Comparison of ENCODE assay signal across 1 cellular context in the genomic region with DNA sequence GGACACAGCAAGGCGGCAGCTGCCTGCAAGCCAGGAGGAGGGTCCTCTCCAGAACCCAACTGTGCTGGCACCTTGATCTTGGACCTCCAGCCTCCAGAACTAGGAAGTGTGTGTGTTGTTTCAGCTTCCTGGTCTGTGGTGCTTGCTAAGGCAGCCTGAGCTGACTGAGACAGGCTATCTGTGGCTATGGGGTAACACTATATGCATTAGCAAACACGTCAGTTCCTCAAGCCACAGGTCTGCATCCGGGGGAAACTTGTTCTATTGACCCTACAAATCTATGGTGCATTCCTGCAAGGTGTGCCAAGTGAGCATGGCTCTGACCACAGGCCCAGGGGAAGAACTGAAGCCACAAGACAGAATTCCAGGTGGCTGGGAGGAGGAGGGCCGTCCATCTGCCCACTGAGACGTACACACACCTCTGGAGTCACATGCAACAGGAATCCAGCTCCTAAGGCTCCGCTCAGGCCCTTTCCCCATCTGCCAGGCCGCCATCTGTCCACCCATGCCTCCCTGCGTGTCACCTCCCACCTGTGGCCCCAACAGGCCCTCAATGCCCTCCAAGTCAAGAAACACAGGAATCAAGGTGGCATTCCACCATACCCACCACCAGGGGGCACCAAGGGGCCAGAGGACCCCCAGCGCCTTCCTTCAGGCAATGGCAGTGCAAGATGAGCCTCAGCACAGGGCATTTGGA.
TF ChIP-seq lines count a peak whose summit lies in the region.

No MANE protein-coding gene starts in this region.

TF ChIP-seq in HepG2, 621 proteins besides CTCF, POLR2A, EP300 and RAD21 (continued from another document and continues in another):
- TF ChIP-seq NFKBIZ (CRISPR knock-in tag; IDR thresholded peaks at IDR 0.05) (no peak), ZFP36 (IDR thresholded peaks at IDR 0.05; ENCODE audit: borderline replicate concordance, low read depth, low read length, partially characterized antibody) (no peak), BCLAF1 (IDR thresholded peaks at IDR 0.05) (no peak), ZNF768 (CRISPR knock-in tag; IDR thresholded peaks at IDR 0.05) (no peak), EED (CRISPR knock-in tag; IDR thresholded peaks at IDR 0.05) (0 out of 2 replicates have a peak, but pooled peaks have one; percentile 47), ATF5 (CRISPR knock-in tag; IDR thresholded peaks at IDR 0.05; ENCODE audit: low read depth) (no peak), ZNF124 (CRISPR knock-in tag; IDR thresholded peaks at IDR 0.05) (no peak), TOPORS (CRISPR knock-in tag; IDR thresholded peaks at IDR 0.05) (no peak), ZNF709 (CRISPR knock-in tag; IDR thresholded peaks at IDR 0.05) (no peak), HNRNPUL1 (IDR thresholded peaks at IDR 0.05; ENCODE audit: low read depth, low read length) (no peak), FOXA3 (CRISPR knock-in tag; IDR thresholded peaks at IDR 0.05) (no peak), ZNF546 (CRISPR knock-in tag; conservative IDR thresholded peaks at IDR 0.05) (no peak), KDM6A (CRISPR knock-in tag; IDR thresholded peaks at IDR 0.05; ENCODE audit: low read depth) (no peak), BHLHE40 (IDR thresholded peaks at IDR 0.05; ENCODE audit: low read length) (no peak), TEAD3 (CRISPR knock-in tag; optimal IDR thresholded peaks at IDR 0.05; ENCODE audit: borderline replicate concordance) (peak; percentile 88), E2F5 (CRISPR knock-in tag; conservative IDR thresholded peaks at IDR 0.05) (no peak), ZNF331 (CRISPR knock-in tag; IDR thresholded peaks at IDR 0.05) (no peak), KDM3A (CRISPR knock-in tag; IDR thresholded peaks at IDR 0.05; ENCODE audit: low read depth) (no peak), ZNF274 (CRISPR knock-in tag; IDR thresholded peaks at IDR 0.05) (no peak), ZNF333 (CRISPR knock-in tag; IDR thresholded peaks at IDR 0.05; ENCODE audit: borderline replicate concordance) (no peak), ZNF292 (CRISPR knock-in tag; IDR thresholded peaks at IDR 0.05; ENCODE audit: borderline replicate concordance, low read depth) (no peak), ZMYM4 (CRISPR knock-in tag; IDR thresholded peaks at IDR 0.05) (no peak), CREBL2 (CRISPR knock-in tag; IDR thresholded peaks at IDR 0.05; ENCODE audit: borderline replicate concordance) (no peak), SKIL (CRISPR knock-in tag; IDR thresholded peaks at IDR 0.05; ENCODE audit: borderline replicate concordance) (no peak), YEATS4 (CRISPR knock-in tag; IDR thresholded peaks at IDR 0.05; ENCODE audit: borderline replicate concordance) (no peak), HIC2 (CRISPR knock-in tag; IDR thresholded peaks at IDR 0.05; ENCODE audit: low read depth) (no peak), SMC3 (IDR thresholded peaks at IDR 0.05; ENCODE audit: low read length) (peak; percentile 48), ETS1 (CRISPR knock-in tag; IDR thresholded peaks at IDR 0.05) (no peak), ZMAT3 (CRISPR knock-in tag; conservative IDR thresholded peaks at IDR 0.05) (no peak), FOXK1 (CRISPR knock-in tag; IDR thresholded peaks at IDR 0.05; ENCODE audit: borderline replicate concordance, low read depth) (no peak), RBM22 (optimal IDR thresholded peaks at IDR 0.05; ENCODE audit: low read length) (no peak), TIGD3 (CRISPR knock-in tag; IDR thresholded peaks at IDR 0.05; ENCODE audit: borderline replicate concordance) (no peak), RXRB (CRISPR knock-in tag; IDR thresholded peaks at IDR 0.05; ENCODE audit: borderline replicate concordance) (no peak), STAG1 (CRISPR knock-in tag; IDR thresholded peaks at IDR 0.05) (peak; percentile 92), ZFP90 (CRISPR knock-in tag; IDR thresholded peaks at IDR 0.05; ENCODE audit: borderline replicate concordance) (no peak), ZNF564 (CRISPR knock-in tag; IDR thresholded peaks at IDR 0.05) (no peak), ZNF329 (CRISPR knock-in tag; IDR thresholded peaks at IDR 0.05; ENCODE audit: low read depth) (no peak), KDM2A (CRISPR knock-in tag; IDR thresholded peaks at IDR 0.05; ENCODE audit: borderline replicate concordance, low read depth) (peak; percentile 32; the same call in 1 of the 2 replicates), SNAPC2 (CRISPR knock-in tag; IDR thresholded peaks at IDR 0.05) (no peak), RNF2 (conservative IDR thresholded peaks at IDR 0.05; ENCODE audit: low read depth) (no peak), ELF3 (CRISPR knock-in tag; IDR thresholded peaks at IDR 0.05) (no peak)
- TF ChIP-seq, protein P1, sequence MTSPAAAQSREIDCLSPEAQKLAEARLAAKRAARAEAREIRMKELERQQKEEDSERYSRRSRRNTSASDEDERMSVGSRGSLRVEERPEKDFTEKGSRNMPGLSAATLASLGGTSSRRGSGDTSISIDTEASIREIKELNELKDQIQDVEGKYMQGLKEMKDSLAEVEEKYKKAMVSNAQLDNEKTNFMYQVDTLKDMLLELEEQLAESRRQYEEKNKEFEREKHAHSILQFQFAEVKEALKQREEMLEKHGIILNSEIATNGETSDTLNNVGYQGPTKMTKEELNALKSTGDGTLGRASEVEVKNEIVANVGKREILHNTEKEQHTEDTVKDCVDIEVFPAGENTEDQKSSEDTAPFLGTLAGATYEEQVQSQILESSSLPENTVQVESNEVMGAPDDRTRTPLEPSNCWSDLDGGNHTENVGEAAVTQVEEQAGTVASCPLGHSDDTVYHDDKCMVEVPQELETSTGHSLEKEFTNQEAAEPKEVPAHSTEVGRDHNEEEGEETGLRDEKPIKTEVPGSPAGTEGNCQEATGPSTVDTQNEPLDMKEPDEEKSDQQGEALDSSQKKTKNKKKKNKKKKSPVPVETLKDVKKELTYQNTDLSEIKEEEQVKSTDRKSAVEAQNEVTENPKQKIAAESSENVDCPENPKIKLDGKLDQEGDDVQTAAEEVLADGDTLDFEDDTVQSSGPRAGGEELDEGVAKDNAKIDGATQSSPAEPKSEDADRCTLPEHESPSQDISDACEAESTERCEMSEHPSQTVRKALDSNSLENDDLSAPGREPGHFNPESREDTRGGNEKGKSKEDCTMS (CRISPR knock-in tag; conservative IDR thresholded peaks at IDR 0.05): no peak
- TF ChIP-seq, protein P2, sequence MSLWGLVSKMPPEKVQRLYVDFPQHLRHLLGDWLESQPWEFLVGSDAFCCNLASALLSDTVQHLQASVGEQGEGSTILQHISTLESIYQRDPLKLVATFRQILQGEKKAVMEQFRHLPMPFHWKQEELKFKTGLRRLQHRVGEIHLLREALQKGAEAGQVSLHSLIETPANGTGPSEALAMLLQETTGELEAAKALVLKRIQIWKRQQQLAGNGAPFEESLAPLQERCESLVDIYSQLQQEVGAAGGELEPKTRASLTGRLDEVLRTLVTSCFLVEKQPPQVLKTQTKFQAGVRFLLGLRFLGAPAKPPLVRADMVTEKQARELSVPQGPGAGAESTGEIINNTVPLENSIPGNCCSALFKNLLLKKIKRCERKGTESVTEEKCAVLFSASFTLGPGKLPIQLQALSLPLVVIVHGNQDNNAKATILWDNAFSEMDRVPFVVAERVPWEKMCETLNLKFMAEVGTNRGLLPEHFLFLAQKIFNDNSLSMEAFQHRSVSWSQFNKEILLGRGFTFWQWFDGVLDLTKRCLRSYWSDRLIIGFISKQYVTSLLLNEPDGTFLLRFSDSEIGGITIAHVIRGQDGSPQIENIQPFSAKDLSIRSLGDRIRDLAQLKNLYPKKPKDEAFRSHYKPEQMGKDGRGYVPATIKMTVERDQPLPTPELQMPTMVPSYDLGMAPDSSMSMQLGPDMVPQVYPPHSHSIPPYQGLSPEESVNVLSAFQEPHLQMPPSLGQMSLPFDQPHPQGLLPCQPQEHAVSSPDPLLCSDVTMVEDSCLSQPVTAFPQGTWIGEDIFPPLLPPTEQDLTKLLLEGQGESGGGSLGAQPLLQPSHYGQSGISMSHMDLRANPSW (CRISPR knock-in tag; IDR thresholded peaks at IDR 0.05; ENCODE audit: borderline replicate concordance): no peak
- TF ChIP-seq, protein P3, sequence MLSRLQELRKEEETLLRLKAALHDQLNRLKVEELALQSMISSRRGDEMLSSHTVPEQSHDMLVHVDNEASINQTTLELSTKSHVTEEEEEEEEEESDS (CRISPR knock-in tag; IDR thresholded peaks at IDR 0.05; ENCODE audit: borderline replicate concordance): no peak
